In the genomic region with DNA sequence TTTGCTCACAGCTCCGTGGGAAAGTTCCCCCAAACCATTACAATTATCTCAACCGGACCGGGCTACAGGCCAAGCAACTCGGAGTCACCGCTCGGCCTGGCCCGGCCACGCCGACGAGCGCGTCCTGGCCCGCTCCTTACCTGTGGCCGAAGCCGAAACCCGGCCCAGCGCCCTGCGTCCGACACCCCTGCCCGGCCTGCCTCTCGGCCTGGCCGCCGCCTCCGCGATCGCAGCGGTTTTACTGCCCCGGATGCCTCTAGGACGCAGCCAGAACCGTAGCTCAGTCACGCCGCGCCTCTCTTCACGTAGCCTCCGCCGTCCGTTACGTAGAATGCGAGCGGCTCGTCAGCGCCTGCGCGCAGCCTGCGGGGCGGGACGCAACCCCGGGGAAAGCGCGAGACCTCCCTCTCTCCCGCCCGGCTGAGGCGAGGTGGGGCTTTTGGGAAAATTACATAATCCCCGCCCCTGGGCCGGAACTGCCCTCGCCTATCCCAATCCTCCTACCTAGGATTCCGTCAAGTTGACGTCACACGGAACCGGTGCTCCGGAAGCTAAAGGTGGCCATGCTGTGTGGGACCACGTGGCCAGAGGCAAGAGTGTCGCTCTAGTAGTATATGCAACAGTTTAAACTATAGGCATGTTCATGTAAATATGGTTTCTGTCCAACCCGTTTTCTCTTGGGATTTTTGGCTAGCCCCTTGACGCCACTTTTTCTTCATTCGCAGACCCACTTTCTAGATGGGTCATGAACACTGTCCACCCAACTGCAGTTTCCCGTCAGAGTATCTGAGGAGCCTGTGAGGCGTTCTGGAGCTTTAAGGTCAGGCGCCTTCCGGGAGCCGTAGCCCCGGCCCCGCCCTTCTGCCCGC, we compare ENCODE assay signal across 8 cellular contexts. TPM values are rescaled to one million over a fixed set of nuclear protein-coding genes. Genes with fewer than 3 reads are reported as not detected.
DNase-seq lines count a peak whose midpoint lies in the region; ATAC-seq and TF ChIP-seq lines count a peak whose summit lies in the region.

Gene CCDC47 (minus strand): TSS at position 326 of the 869 bp plus-strand sequence. CDS start 7,422 bp downstream, outside the sequence.

- TF ChIP-seq CTCF in VCaP (conservative IDR thresholded peaks at IDR 0.05) (no peak), breast epithelium (IDR thresholded peaks at IDR 0.05) (no peak)

- peak within 1 kb of the TSS; percentile 99 for H3K4me2 ChIP-seq in skeletal muscle satellite cell (ENCODE audit: low read length)

- H3K4me3 ChIP-seq in ACC112 (ENCODE audit: low read depth, low read length) = peak within 1 kb of the TSS; percentile 86
- H3K4me3 ChIP-seq in breast epithelium = peak within 1 kb of the TSS; percentile 73 to 99 (median 84)
- peak within 1 kb of the TSS; percentile 89 for H3K4me3 ChIP-seq in iPS-18a (ENCODE audit: low read length)
- peak within 1 kb of the TSS; percentile 88 for H3K4me3 ChIP-seq in skeletal muscle satellite cell (ENCODE audit: low read length)

- H3K36me3 ChIP-seq in ACC112 (ENCODE audit: insufficient read depth, low read length) (peaks cover 5% of the 10 kb centered on the region; the same call in 1 of the 2 replicates), breast epithelium (no peaks in the 10 kb centered on the region), iPS-18a (ENCODE audit: control insufficient read depth, low read depth, low read length) (peaks cover 15% of the 10 kb centered on the region), skeletal muscle satellite cell (ENCODE audit: insufficient read depth, low read length) (peaks cover 10% of the 10 kb centered on the region)

- peaks cover 90% of the 10 kb centered on the region for H3K79me2 ChIP-seq in ACC112 (ENCODE audit: control insufficient read depth, insufficient read depth, low read length, unreplicated experiment)

- DNase-seq in NCI-H2196 treated with DMSO at 0.1 percent for 48 hours (lab: John Stamatoyannopoulos, UW; ENCODE audit: unreplicated experiment) = peak; percentile 98
- peak; percentile 98 to 99 for DNase-seq in breast epithelium (ENCODE audit: low spot score in 2 of 2)

- H3K27me3 ChIP-seq in ACC112 (ENCODE audit: insufficient read depth, low read length) (no peaks in the 10 kb centered on the region), breast epithelium (no peaks in the 10 kb centered on the region), iPS-18a (ENCODE audit: control insufficient read depth, insufficient read depth, low read length) (no peaks in the 10 kb centered on the region), skeletal muscle satellite cell (ENCODE audit: control insufficient read depth, insufficient read depth, low read length) (no peaks in the 10 kb centered on the region)

- H3K4me1 ChIP-seq in ACC112 (ENCODE audit: control insufficient read depth, insufficient read depth, low read length, unreplicated experiment) (peaks cover 12% of the 10 kb centered on the region), breast epithelium (peaks cover 8 to 9% of the 10 kb centered on the region in 2 donors), iPS-18a (ENCODE audit: control insufficient read depth, low read depth, low read length) (peaks cover 8% of the 10 kb centered on the region), skeletal muscle satellite cell (ENCODE audit: control insufficient read depth, insufficient read depth, low read length) (peaks cover 15% of the 10 kb centered on the region)

- intact Hi-C loops in breast epithelium (cut with DNase I; ENCODE audit: low total_unique reads) = loop anchor here (1.0 kb wide), 1 partner anchor 72 kb away; no protein-coding TSS in a partner anchor

- peak; percentile 93 for TF ChIP-seq POLR2A in breast epithelium (IDR thresholded peaks at IDR 0.05)

- H3K27ac ChIP-seq in ACC112 (ENCODE audit: low read depth, low read length) (peak within 1 kb of the TSS; percentile 96), VCaP (peak within 1 kb of the TSS; percentile 98), breast epithelium (peak within 1 kb of the TSS; percentile 95 to 98), iPS-18a (ENCODE audit: low read length) (peak within 1 kb of the TSS; percentile 98)

- H3K9ac ChIP-seq in iPS-18a (ENCODE audit: low read length) (peak within 1 kb of the TSS; percentile 98), skeletal muscle satellite cell (ENCODE audit: low read depth, low read length) (peak within 1 kb of the TSS; percentile 92)

- ATAC-seq in GM18870 (IDR thresholded peaks at IDR 0.05; ENCODE audit: unreplicated experiment) (peak; percentile 93), HG03135 (IDR thresholded peaks at IDR 0.05; ENCODE audit: unreplicated experiment) (peak; percentile 84)

- H3K9me3 ChIP-seq in breast epithelium = no peaks in the 10 kb centered on the region
- H3K9me3 ChIP-seq in iPS-18a (ENCODE audit: control insufficient read depth, low read depth, low read length) = no peaks in the 10 kb centered on the region
- no peaks in the 10 kb centered on the region for H3K9me3 ChIP-seq in skeletal muscle satellite cell (replicated peaks; ENCODE audit: low read length)

- H2AFZ ChIP-seq in ACC112 (ENCODE audit: low read length, unreplicated experiment) = peak within 1 kb of the TSS; percentile 51

RNA-seq across cellular contexts. Expression of gene CCDC47, which starts in this region (rescaled TPM):
- 10 to 100 TPM; 54.1 to 89.5 (median 81.7) TPM for total RNA-seq in breast epithelium
- total RNA-seq in skeletal muscle satellite cell (2012; rRNA removed) = 71.4 and 75.0 TPM in 2 replicates

Comparison
In these comparisons a context has a peak if more than half of its experiments do, and no peak if none do; other contexts are left out.
1. Peak in every context shown above with its lines: DNase-seq, ATAC-seq, H3K4me3 ChIP-seq and H3K27ac ChIP-seq.